In genomic region chr1:91850708-91851107, GRCh38 we compare ENCODE assay signal across 2 cellular contexts.
TF ChIP-seq lines count a peak whose summit lies in the region.

No MANE protein-coding gene starts in this region.

TF ChIP-seq in endothelial cell of umbilical vein, 7 proteins besides CTCF, POLR2A, EP300 and RAD21:
- TF ChIP-seq JUN (IDR thresholded peaks at IDR 0.05; ENCODE audit: borderline replicate concordance, insufficient read depth, insufficient read length, low read depth) (no peak), GATA2 (IDR thresholded peaks at IDR 0.05; ENCODE audit: insufficient read depth, insufficient read length, low read depth, low read length) (no peak), FOS (IDR thresholded peaks at IDR 0.05; ENCODE audit: borderline replicate concordance, insufficient read depth, low read length) (no peak), POLR2AphosphoS5 (IDR thresholded peaks at IDR 0.05; ENCODE audit: insufficient read depth, low read depth, low read length) (no peak), EZH2 (IDR thresholded peaks at IDR 0.05; ENCODE audit: borderline replicate concordance, low read depth, low read length, severe bottlenecking) (no peak), MAX (IDR thresholded peaks at IDR 0.05; ENCODE audit: insufficient read depth, insufficient read length) (no peak), MYC (IDR thresholded peaks at IDR 0.05; ENCODE audit: low read depth, low read length) (no peak)

TF ChIP-seq in SK-N-SH, 30 proteins besides CTCF, POLR2A, EP300 and RAD21:
- TF ChIP-seq FOSL2 (IDR thresholded peaks at IDR 0.05; ENCODE audit: borderline replicate concordance, low read depth), result no peak
